Comparison of ENCODE assay signal across 20 cellular contexts in the genomic region with DNA sequence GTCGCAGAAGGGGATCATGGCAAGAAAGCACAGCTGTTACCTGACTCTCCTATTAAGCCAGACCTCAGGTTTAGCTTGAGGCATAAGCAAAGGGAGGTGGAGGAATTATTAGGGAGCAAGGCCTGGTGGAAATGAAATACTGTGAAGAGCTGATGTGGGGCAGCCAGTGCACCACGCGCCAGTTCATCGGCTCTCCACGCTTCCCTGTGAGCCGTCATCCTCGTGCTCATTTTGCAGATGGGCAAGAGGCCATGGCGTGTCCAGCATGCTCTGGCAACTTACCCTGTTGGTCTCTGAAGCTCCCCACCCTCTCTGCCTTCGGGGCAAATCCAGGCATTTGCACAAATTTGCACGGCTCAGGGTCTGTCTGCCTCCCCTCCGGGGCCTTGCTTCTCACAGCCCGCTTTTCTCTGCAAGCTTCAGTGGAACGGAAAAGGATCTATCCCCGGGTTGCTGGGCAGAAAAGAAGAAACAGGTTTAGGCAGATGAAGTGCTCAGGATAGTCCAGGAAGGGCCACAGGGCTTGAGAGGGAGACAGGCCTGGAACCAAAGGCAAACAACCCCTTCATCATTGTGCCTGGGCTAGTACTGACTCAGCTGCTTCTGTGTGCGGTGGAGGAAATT.
DNase-seq lines count a peak whose midpoint lies in the region; ATAC-seq, FAIRE-seq and TF ChIP-seq lines count a peak whose summit lies in the region.
"Had no signal": no experiment of that assay in that cellular context is flagged by ENCODE, and none has a peak within 500 bp of the region (broad histone marks: within the 10 kb centered on the region; RNA-seq: fewer than 3 reads in every experiment).

No MANE protein-coding gene starts in this region.

- CTCF ChIA-PET in IMR-90 (lab: Yijun Ruan, JAX), result no interaction called here
- CTCF ChIA-PET in K562 (lab: Yijun Ruan, JAX; ENCODE audit: low intra/inter-chr PET ratio), result no interaction called here
- CTCF ChIA-PET in CD8-positive, alpha-beta memory T cell (lab: Charles Lee), result no interaction called here

- H3K18ac ChIP-seq in IMR-90 (ENCODE audit: low read depth, low read length), result peak overlapping the region; percentile 29; the same call in 1 of the 2 replicates
- no peak overlapping the region for H3K18ac ChIP-seq in mesendoderm (ENCODE audit: low read length)

- no peak for DNase-seq in IMR-90
- DNase-seq in K562 (ENCODE audit: extremely low read depth in 1 of 4, low spot score in 3 of 4), result no peak
- peak; percentile 14 for DNase-seq in mesendoderm
- DNase-seq in retina, result peak; percentile 30
- no peak for DNase-seq in CD8-positive, alpha-beta memory T cell
- DNase-seq in endothelial cell (ENCODE audit: low spot score), result no peak
- DNase-seq in NCI-H2029 (lab: John Stamatoyannopoulos, UW), result no peak
- no peak for DNase-seq in head of caudate nucleus
- DNase-seq: ACHN, AML-193, Caco-2, DMS153, GF-D8, MM.1S, NCI-H1092, NCI-H2081 treated with DMSO at 0.1 percent for 48 hours, RPMI8226, SHP77 treated with DMSO at 0.1 percent for 48 hours, T-helper 1 cell had no signal

- peak overlapping the region; percentile 45 for H2BK20ac ChIP-seq in IMR-90 (ENCODE audit: low read depth, low read length)

- H3K9me3 ChIP-seq in IMR-90 (ENCODE audit: control insufficient read depth, insufficient read depth, low read length) (peaks cover 7% of the 10 kb centered on the region), K562 (replicated peaks; ENCODE audit: control insufficient read depth, insufficient read depth, low read depth, low read length) (no peaks in the 10 kb centered on the region)
- no peaks in the 10 kb centered on the region for H3K9me3 ChIP-seq in CD8-positive, alpha-beta memory T cell (ENCODE audit: low read length)
- H3K9me3 ChIP-seq: Caco-2 had no signal

- TF ChIP-seq CTCF in IMR-90 (conservative IDR thresholded peaks at IDR 0.05; ENCODE audit: low read depth, low read length) (no peak), K562 (IDR thresholded peaks at IDR 0.05 in 2 of 3, conservative IDR thresholded peaks at IDR 0.05 in 1 of 3; ENCODE audit: insufficient read depth in 2 of 3, low read depth in 1 of 3, low read length in 3 of 3) (no peak), endothelial cell (IDR thresholded peaks at IDR 0.05; ENCODE audit: unreplicated experiment) (no peak)

- H2AFZ ChIP-seq in IMR-90 (replicated peaks; ENCODE audit: low read length, poor library complexity) (no peak overlapping the region), K562 (ENCODE audit: low read depth, low read length) (0 out of 2 replicates have a peak overlapping the region, but pooled peaks have one; percentile 50)

- H4K20me1 ChIP-seq in IMR-90 (ENCODE audit: insufficient read depth, low read length), result no peaks in the 10 kb centered on the region
- H4K20me1 ChIP-seq in K562 (replicated peaks; ENCODE audit: control insufficient read depth, insufficient read depth, low read length), result no peaks in the 10 kb centered on the region

- H3K9me3 Mint-ChIP-seq in CD8-positive, alpha-beta memory T cell, result peaks cover 0 to 11% (median 4%) of the 10 kb centered on the region in 5 donors
- no peaks in the 10 kb centered on the region for H3K9me3 Mint-ChIP-seq in endothelial cell (ENCODE audit: unreplicated experiment)

- H3K27ac Mint-ChIP-seq in CD8-positive, alpha-beta memory T cell, result no peak overlapping the region
- H3K27ac Mint-ChIP-seq in endothelial cell (ENCODE audit: unreplicated experiment), result no peak overlapping the region

- no peak for FAIRE-seq in K562 (lab: Jason Lieb, UNC)

- H3K79me1 ChIP-seq in IMR-90 (ENCODE audit: low read depth in 1 of 2, low read length in 2 of 2), result no peaks in the 10 kb centered on the region
- no peaks in the 10 kb centered on the region for H3K79me1 ChIP-seq in mesendoderm (ENCODE audit: low read length)

- peak overlapping the region; percentile 44 for H3K4ac ChIP-seq in IMR-90 (ENCODE audit: low read depth, low read length)
- H3K4ac ChIP-seq in mesendoderm (ENCODE audit: low read depth, low read length), result no peak overlapping the region

- TF ChIP-seq POLR2A in IMR-90 (IDR thresholded peaks at IDR 0.05; ENCODE audit: low read depth, low read length), result no peak
- TF ChIP-seq POLR2A in K562 (conservative IDR thresholded peaks at IDR 0.05), result no peak

- no TSS peak for BruUV-seq in IMR-90 (replicated peaks; lab: Mats Ljungman, UMichigan)
- no TSS peak for BruUV-seq in K562 (replicated peaks; lab: Mats Ljungman, UMichigan)

- peak overlapping the region in 1 of 2 experiments; percentile 39; a peak in 2 of 4 replicates for H4K8ac ChIP-seq in IMR-90 (ENCODE audit: low read depth in 2 of 2, low read length in 2 of 2)
- no peak overlapping the region for H4K8ac ChIP-seq in mesendoderm (ENCODE audit: low read depth, low read length)

- dilution Hi-C loops in IMR-90 (cut with HindIII; ENCODE audit: low sequenced_read_pairs, unreplicated experiment), result no loop called here

- H2BK120ac ChIP-seq in IMR-90 (ENCODE audit: low read depth, low read length), result peak overlapping the region; percentile 93; the same call in 1 of the 2 replicates
- no peak overlapping the region for H2BK120ac ChIP-seq in mesendoderm (ENCODE audit: low read depth, low read length)

- H3K14ac ChIP-seq in IMR-90 (replicated peaks; ENCODE audit: low read depth, low read length), result no peak overlapping the region

- in situ Hi-C loops in IMR-90 (cut with MboI; ENCODE audit: low sequenced_read_pairs) (no loop called here), K562 (cut with MboI) (no loop called here)

- POLR2A ChIA-PET in IMR-90 (lab: Charles Lee; ENCODE audit: unreplicated experiment), result no interaction called here
- POLR2A ChIA-PET in K562 (lab: Yijun Ruan, JAX), result interaction anchor here (0.6 kb wide), 1 partner anchor 225 kb away, joined by 3 read pairs; no protein-coding TSS in a partner anchor
- POLR2A ChIA-PET in CD8-positive, alpha-beta memory T cell (lab: Charles Lee), result no interaction called here

- H3K27ac ChIP-seq in IMR-90 (ENCODE audit: insufficient read depth, low read length) (no peak overlapping the region), K562 (ENCODE audit: extremely low read depth, low read depth, low read length) (no peak overlapping the region), mesendoderm (ENCODE audit: low read depth, low read length) (peak overlapping the region; percentile 2)
- H3K27ac ChIP-seq in CD8-positive, alpha-beta memory T cell (ENCODE audit: low read depth, low read length), result no peak overlapping the region

- H2BK15ac ChIP-seq in IMR-90 (ENCODE audit: low read depth, low read length) (peak overlapping the region; percentile 56; the same call in 2 of the 3 replicates), mesendoderm (replicated peaks; ENCODE audit: low read depth) (no peak overlapping the region)

- peak overlapping the region; percentile 15 for H2AK9ac ChIP-seq in IMR-90 (replicated peaks; ENCODE audit: low read depth, low read length, poor library complexity)

- ATAC-seq in IMR-90 (ENCODE audit: low read depth) (no peak), K562 (no peak)
- ATAC-seq: SK-N-SH treated with all-trans-retinoic acid at 6 μM for 48 hours had no signal

- H4K5ac ChIP-seq in IMR-90 (ENCODE audit: low read depth, low read length), result peak overlapping the region; percentile 31
- H4K5ac ChIP-seq in mesendoderm (ENCODE audit: low read length), result no peak overlapping the region

- H3K4me1 Mint-ChIP-seq in CD8-positive, alpha-beta memory T cell, result no peaks in the 10 kb centered on the region
- peaks cover 9% of the 10 kb centered on the region for H3K4me1 Mint-ChIP-seq in endothelial cell (ENCODE audit: unreplicated experiment)

- H3K4me3 ChIP-seq in IMR-90 (ENCODE audit: insufficient read depth, low read depth, low read length) (no peak overlapping the region), K562 (no peak overlapping the region), mesendoderm (ENCODE audit: low read length) (no peak overlapping the region)
- no peak overlapping the region for H3K4me3 ChIP-seq in CD8-positive, alpha-beta memory T cell (ENCODE audit: low read length)

- intact Hi-C loops in IMR-90 (cut with micrococcal nuclease) (no loop called here), K562 (cut with micrococcal nuclease) (no loop called here), head of caudate nucleus (cut with DNase I) (no loop called here)

- no peak for TF ChIP-seq EP300 in K562 (IDR thresholded peaks at IDR 0.05; ENCODE audit: low read length)

- H3K4me2 ChIP-seq in IMR-90 (ENCODE audit: low read depth, low read length) (no peak overlapping the region), K562 (ENCODE audit: insufficient read depth, low read length) (no peak overlapping the region), mesendoderm (ENCODE audit: low read length) (no peak overlapping the region)

- H2BK5ac ChIP-seq in IMR-90 (ENCODE audit: low read depth, low read length, poor library complexity, severe bottlenecking) (no peak overlapping the region), mesendoderm (ENCODE audit: low read length) (no peak overlapping the region)

- H3K79me2 ChIP-seq in K562 (ENCODE audit: control insufficient read depth, insufficient read depth, low read length), result no peaks in the 10 kb centered on the region
- H3K79me2 ChIP-seq in mesendoderm (ENCODE audit: control insufficient read depth, insufficient read depth, low read length), result no peaks in the 10 kb centered on the region

- H3K36me3 ChIP-seq in IMR-90 (ENCODE audit: control insufficient read depth, insufficient read depth, low read length) (no peaks in the 10 kb centered on the region), K562 (ENCODE audit: control insufficient read depth, insufficient read depth, low read length) (no peaks in the 10 kb centered on the region), mesendoderm (ENCODE audit: control insufficient read depth, insufficient read depth, low read length) (no peaks in the 10 kb centered on the region)
- no peaks in the 10 kb centered on the region for H3K36me3 ChIP-seq in CD8-positive, alpha-beta memory T cell (ENCODE audit: insufficient read depth, low read length)

- TF ChIP-seq RAD21 in IMR-90 (IDR thresholded peaks at IDR 0.05; ENCODE audit: low read length) (no peak), K562 (CRISPR knock-in tag; conservative IDR thresholded peaks at IDR 0.05 in 1 of 2, IDR thresholded peaks at IDR 0.05 in 1 of 2) (no peak)

- no peak overlapping the region; the same call in none of the 2 replicates for H4K91ac ChIP-seq in IMR-90 (ENCODE audit: insufficient read depth, low read depth, low read length)

- H3K23ac ChIP-seq in IMR-90 (ENCODE audit: low read depth, low read length) (no peak overlapping the region; the same call in 1 of the 2 replicates), mesendoderm (ENCODE audit: low read length) (no peak overlapping the region)

- H3K4me1 ChIP-seq in IMR-90 (ENCODE audit: control insufficient read depth, insufficient read depth, low read length) (peaks cover 2% of the 10 kb centered on the region), K562 (replicated peaks in 1 of 2; ENCODE audit: control insufficient read depth in 2 of 2, insufficient read depth in 2 of 2, low read length in 2 of 2) (no peaks in the 10 kb centered on the region), mesendoderm (ENCODE audit: control insufficient read depth, low read depth, low read length) (peaks cover 3% of the 10 kb centered on the region)
- H3K4me1 ChIP-seq in CD8-positive, alpha-beta memory T cell (ENCODE audit: insufficient read depth, low read length), result no peaks in the 10 kb centered on the region
- H3K4me1 ChIP-seq: Caco-2 had no signal

- H3K4me3 Mint-ChIP-seq in CD8-positive, alpha-beta memory T cell, result no peak overlapping the region
- no peak overlapping the region for H3K4me3 Mint-ChIP-seq in endothelial cell (ENCODE audit: unreplicated experiment)

- no peaks in the 10 kb centered on the region for H3K36me3 Mint-ChIP-seq in CD8-positive, alpha-beta memory T cell
- H3K36me3 Mint-ChIP-seq in endothelial cell (ENCODE audit: low read depth, unreplicated experiment), result peaks cover 3% of the 10 kb centered on the region

- WGBS in IMR-90 (ENCODE audit: extremely low coverage in 2 of 2, insufficient read length in 1 of 2), 2 experiments, result 97% methylated on average over 5 of the region's 15 CpGs; no CpG with 5 or more reads in 1 of the 2 experiments
- WGBS in K562 (ENCODE audit: insufficient coverage, low coverage, missing lambda C conversion rate), result 37% methylated on average over 13 of the region's 15 CpGs
- WGBS in mesendoderm (ENCODE audit: extremely low coverage, insufficient coverage, low lambda C conversion rate), result no CpG with 5 or more reads among the region's 15 CpGs

- H3K9me1 ChIP-seq in IMR-90 (ENCODE audit: insufficient read depth, low read length) (peaks cover 5% of the 10 kb centered on the region; the same call in 1 of the 2 replicates), K562 (ENCODE audit: control insufficient read depth, insufficient read depth, low read length) (no peaks in the 10 kb centered on the region)

- H3K27me3 ChIP-seq in IMR-90 (ENCODE audit: control insufficient read depth, insufficient read depth, low read length) (no peaks in the 10 kb centered on the region), K562 (ENCODE audit: control insufficient read depth in 2 of 2, insufficient read depth in 2 of 2, low read length in 2 of 2) (peaks cover 0 to 13% of the 10 kb centered on the region in 2 experiments; a peak in 3 of 5 replicates), mesendoderm (ENCODE audit: insufficient read depth, low read length, poor library complexity) (no peaks in the 10 kb centered on the region)
- H3K27me3 ChIP-seq in CD8-positive, alpha-beta memory T cell (ENCODE audit: insufficient read depth, low read length, poor library complexity, severe bottlenecking), result no peaks in the 10 kb centered on the region

- H3K9ac ChIP-seq in IMR-90 (ENCODE audit: low read depth, low read length), result no peak overlapping the region
- H3K9ac ChIP-seq in K562 (ENCODE audit: insufficient read depth in 1 of 2, low read depth in 2 of 2, low read length in 2 of 2), result no peak overlapping the region
- H3K9ac ChIP-seq in mesendoderm (ENCODE audit: low read length), result no peak overlapping the region

- H3K27me3 Mint-ChIP-seq in CD8-positive, alpha-beta memory T cell, result peaks cover 12 to 20% of the 10 kb centered on the region in 2 donors
- H3K27me3 Mint-ChIP-seq in endothelial cell (ENCODE audit: unreplicated experiment), result no peaks in the 10 kb centered on the region

- H3K56ac ChIP-seq in IMR-90 (ENCODE audit: extremely low read depth, insufficient read depth, low read length) (no peak overlapping the region), mesendoderm (ENCODE audit: low read length) (no peak overlapping the region)

- H2AK5ac ChIP-seq in IMR-90 (ENCODE audit: low read depth, low read length) (peak overlapping the region; percentile 70), mesendoderm (ENCODE audit: low read length) (no peak overlapping the region)

Comparison
In these comparisons a context has a peak if more than half of its experiments do, and no peak if none do; other contexts are left out.
1. DNase-seq: peak in mesendoderm (single experiment) and retina (single experiment); none in IMR-90 (single experiment), K562 (0 of 4), CD8-positive, alpha-beta memory T cell (0 of 5), endothelial cell (single experiment), NCI-H2029 (single experiment) and head of caudate nucleus (0 of 42).